ENCODE assay signal across 8 cellular contexts in the genomic region with DNA sequence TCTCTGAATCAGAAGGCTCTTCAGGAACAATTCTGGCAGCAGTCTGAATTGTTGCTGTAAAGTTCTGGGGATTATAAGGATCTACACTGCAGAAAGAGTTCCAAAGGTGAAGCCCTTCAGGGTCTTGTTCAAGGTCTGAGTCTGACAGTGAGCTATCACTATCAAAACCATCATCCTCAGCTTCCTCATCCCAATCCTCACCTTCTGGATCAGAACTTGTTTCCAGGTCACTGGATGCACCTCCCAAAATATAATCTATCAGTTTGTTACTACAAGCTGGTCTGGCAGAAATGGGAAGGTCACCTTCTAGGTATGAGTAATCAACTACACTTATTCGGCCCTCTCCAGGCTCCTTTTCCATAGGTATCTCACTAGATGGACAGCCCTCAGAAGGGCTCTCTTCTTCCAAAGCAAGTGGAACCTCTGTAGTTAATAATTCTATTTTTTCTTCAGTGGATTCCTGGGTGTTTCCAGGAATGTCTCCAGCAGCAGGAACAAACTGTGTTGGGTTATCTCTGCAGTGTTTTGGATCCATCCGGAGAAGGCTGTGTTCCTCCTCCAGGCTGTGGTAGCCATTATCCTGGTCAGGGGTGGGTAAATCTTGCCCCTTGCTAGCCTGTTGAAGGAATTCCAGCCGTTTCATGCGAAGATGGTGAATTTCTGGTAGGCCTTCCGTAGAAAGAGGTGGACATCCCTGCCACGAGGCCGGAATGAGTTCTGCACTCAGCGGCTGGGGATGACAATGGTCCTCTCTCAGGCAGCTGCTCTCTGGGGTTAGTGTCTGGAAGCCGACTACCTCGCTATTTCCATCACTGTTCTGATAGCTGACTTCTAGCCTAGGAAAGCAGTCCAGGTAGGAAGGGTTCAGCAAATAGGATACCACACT. TPM values are rescaled to one million over a fixed set of nuclear protein-coding genes. Genes with fewer than 3 reads are reported as not detected.
DNase-seq lines count a peak whose midpoint lies in the region; ATAC-seq, FAIRE-seq and TF ChIP-seq lines count a peak whose summit lies in the region.

No MANE protein-coding gene starts in this region.

- H3K27ac Mint-ChIP-seq in activated naive CD4-positive, alpha-beta T cell treated with anti-CD3 and anti-CD28 coated beads for 36 hours, result peak overlapping the region; percentile 99

- TF ChIP-seq CTCF in ascending aorta (IDR thresholded peaks at IDR 0.05), result no peak
- no peak for TF ChIP-seq CTCF in liver (IDR thresholded peaks at IDR 0.05; ENCODE audit: low read depth, low read length, missing input control)
- no peak for TF ChIP-seq CTCF in upper lobe of left lung (IDR thresholded peaks at IDR 0.05)

- peak overlapping the region; percentile 99 for H3K4me3 Mint-ChIP-seq in activated naive CD4-positive, alpha-beta T cell treated with anti-CD3 and anti-CD28 coated beads for 36 hours

- H3K4me1 ChIP-seq in ascending aorta (peaks cover 3 to 17% of the 10 kb centered on the region in 2 donors), liver (ENCODE audit: control insufficient read depth in 4 of 4, insufficient read depth in 4 of 4, low read length in 3 of 4) (peaks cover 5 to 40% (median 18%) of the 10 kb centered on the region in 4 donors), upper lobe of left lung (peaks cover 17 to 39% (median 22%) of the 10 kb centered on the region in 4 donors)

- H3K27me3 ChIP-seq in ascending aorta (no peaks in the 10 kb centered on the region), liver (ENCODE audit: control insufficient read depth in 4 of 4, insufficient read depth in 4 of 4, low read length in 3 of 4) (no peaks in the 10 kb centered on the region), upper lobe of left lung (no peaks in the 10 kb centered on the region)

- intact Hi-C loops in activated naive CD4-positive, alpha-beta T cell treated with anti-CD3 and anti-CD28 coated beads for 36 hours (cut with micrococcal nuclease), result loop anchor here (5.0 to 10.0 kb wide), 3 partner anchors 712 to 825 kb away; a partner anchor contains a TSS
- intact Hi-C loops in ascending aorta (cut with DNase I) (loop anchor here (2.0 to 10.0 kb wide), 3 partner anchors 21 to 545 kb away; a partner anchor contains a TSS), sciatic nerve (cut with DNase I) (no loop called here)

- H3K4me1 Mint-ChIP-seq in activated naive CD4-positive, alpha-beta T cell treated with anti-CD3 and anti-CD28 coated beads for 36 hours (ENCODE audit: low read depth), result peaks cover 15% of the 10 kb centered on the region

- under 1% methylated on average over 10 of the region's 10 CpGs for WGBS in liver
- 0% methylated on average over 3 to 10 of the region's 10 CpGs for WGBS in upper lobe of left lung, 2 donors

- no peaks in the 10 kb centered on the region for H3K9me3 Mint-ChIP-seq in activated naive CD4-positive, alpha-beta T cell treated with anti-CD3 and anti-CD28 coated beads for 36 hours

- H3K27ac ChIP-seq in ascending aorta (peak overlapping the region; percentile 98 to 100), liver (ENCODE audit: low read depth in 1 of 2, low read length in 2 of 2) (peak overlapping the region; percentile 99), upper lobe of left lung (peak overlapping the region; percentile 97 to 100 (median 99))

- H3K36me3 ChIP-seq in ascending aorta (peaks cover 0 to 8% of the 10 kb centered on the region in 2 donors), liver (ENCODE audit: control insufficient read depth in 4 of 4, insufficient read depth in 3 of 4, low read depth in 1 of 4, low read length in 3 of 4) (peaks cover 2 to 12% (median 9%) of the 10 kb centered on the region in 4 donors), upper lobe of left lung (peaks cover 0 to 22% (median 5%) of the 10 kb centered on the region in 4 donors)

- no peak for ATAC-seq in upper lobe of left lung (ENCODE audit: low FRiP score in 2 of 2)
- ATAC-seq in sciatic nerve, result no peak

- FAIRE-seq in H54 (lab: Jason Lieb, UNC), result no peak

- CTCF ChIA-PET in activated naive CD4-positive, alpha-beta T cell treated with anti-CD3 and anti-CD28 coated beads for 36 hours (lab: Charles Lee), result interaction anchor here (0.8 to 3.3 kb wide), 6 partner anchors 9 to 105 kb away, joined by 3 to 26 read pairs (median 3); a partner anchor contains a TSS

- H3K27me3 Mint-ChIP-seq in activated naive CD4-positive, alpha-beta T cell treated with anti-CD3 and anti-CD28 coated beads for 36 hours (ENCODE audit: low read depth), result no peaks in the 10 kb centered on the region

- no peak for TF ChIP-seq RAD21 in liver (IDR thresholded peaks at IDR 0.05)

- no peak for DNase-seq in activated naive CD4-positive, alpha-beta T cell treated with anti-CD3 and anti-CD28 coated beads for 36 hours
- DNase-seq in activated naive CD4-positive, alpha-beta T cell treated with anti-CD3 and anti-CD28 coated beads, Interleukin-2, amount 50 U/mL, for 16 hours, result no peak
- DNase-seq in ascending aorta (ENCODE audit: low spot score in 2 of 2) (no peak), upper lobe of left lung (no peak), NK-92 (lab: John Stamatoyannopoulos, UW; ENCODE audit: unreplicated experiment) (no peak), H54 (ENCODE audit: insufficient read length, low spot score) (no peak), sciatic nerve (ENCODE audit: low spot score) (no peak)

- H3K9me3 ChIP-seq in ascending aorta (no peaks in the 10 kb centered on the region), liver (ENCODE audit: control insufficient read depth in 4 of 4, low read length in 3 of 4) (no peaks in the 10 kb centered on the region), upper lobe of left lung (no peaks in the 10 kb centered on the region)

- TF ChIP-seq POLR2A in upper lobe of left lung (IDR thresholded peaks at IDR 0.05) (no peak), H54 (IDR thresholded peaks at IDR 0.05; ENCODE audit: low read depth, low read length) (no peak)

- no peak for TF ChIP-seq EP300 in upper lobe of left lung (IDR thresholded peaks at IDR 0.05)

- peaks cover 52% of the 10 kb centered on the region for H3K36me3 Mint-ChIP-seq in activated naive CD4-positive, alpha-beta T cell treated with anti-CD3 and anti-CD28 coated beads for 36 hours (ENCODE audit: low read depth)

- peak overlapping the region; percentile 99 for H3K9ac ChIP-seq in liver (ENCODE audit: low read depth in 1 of 2, low read length in 2 of 2)

- H3K4me3 ChIP-seq in ascending aorta, result peak overlapping the region; percentile 76 to 100
- H3K4me3 ChIP-seq in liver (ENCODE audit: low read depth in 1 of 3, low read length in 3 of 3), result peak overlapping the region; percentile 84 to 100 (median 96)
- H3K4me3 ChIP-seq in upper lobe of left lung, result peak overlapping the region; percentile 69 to 87 (median 73)

TF ChIP-seq in liver, 16 proteins besides CTCF, POLR2A, EP300 and RAD21:
- TF ChIP-seq, protein P1, sequence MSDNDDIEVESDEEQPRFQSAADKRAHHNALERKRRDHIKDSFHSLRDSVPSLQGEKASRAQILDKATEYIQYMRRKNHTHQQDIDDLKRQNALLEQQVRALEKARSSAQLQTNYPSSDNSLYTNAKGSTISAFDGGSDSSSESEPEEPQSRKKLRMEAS (IDR thresholded peaks at IDR 0.05), result no peak
- TF ChIP-seq, protein P2, sequence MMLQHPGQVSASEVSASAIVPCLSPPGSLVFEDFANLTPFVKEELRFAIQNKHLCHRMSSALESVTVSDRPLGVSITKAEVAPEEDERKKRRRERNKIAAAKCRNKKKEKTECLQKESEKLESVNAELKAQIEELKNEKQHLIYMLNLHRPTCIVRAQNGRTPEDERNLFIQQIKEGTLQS (IDR thresholded peaks at IDR 0.05), result no peak
- TF ChIP-seq SP1 (IDR thresholded peaks at IDR 0.05), result no peak
- no peak for TF ChIP-seq HNF4G (IDR thresholded peaks at IDR 0.05)
- no peak for TF ChIP-seq EGR1 (IDR thresholded peaks at IDR 0.05; ENCODE audit: low read depth in 2 of 2)
- TF ChIP-seq HNF4A (conservative IDR thresholded peaks at IDR 0.05), result no peak
- no peak for TF ChIP-seq RXRA (IDR thresholded peaks at IDR 0.05)

RNA-seq across cellular contexts. Expression of a gene that starts 1.5 kb away (rescaled TPM):
- total RNA-seq in activated naive CD4-positive, alpha-beta T cell treated with anti-CD3 and anti-CD28 coated beads for 36 hours, result 10 to 100 TPM; 63.7 to 65.6 TPM
- total RNA-seq in ascending aorta (36.1 TPM), liver (10 to 100 TPM; 36.7 to 54.0 TPM), upper lobe of left lung (10 to 100 TPM; 30.4 to 67.8 (median 44.2) TPM), sciatic nerve (38.7 TPM)
- 10 to 100 TPM; 13.0 to 15.5 TPM for polyA plus RNA-seq in liver

RNA-seq across cellular contexts. Expression of a gene that starts 50.4 kb away (rescaled TPM):
- total RNA-seq in activated naive CD4-positive, alpha-beta T cell treated with anti-CD3 and anti-CD28 coated beads for 36 hours, result under 1 TPM; 0.17 to 0.52 TPM
- total RNA-seq in ascending aorta, result 4.9 TPM
- total RNA-seq in liver, result 10 to 100 TPM in 1 of 2 donors, 1 to 10 TPM in 1; 5.3 to 12.8 TPM
- polyA plus RNA-seq in liver, result 1 to 10 TPM; 6.7 to 8.5 TPM
- 1 to 10 TPM; 3.3 to 6.9 (median 4.9) TPM for total RNA-seq in upper lobe of left lung
- 18.9 TPM for total RNA-seq in sciatic nerve
